ENCODE assay signal across 1 cellular context in genomic region chr18:58119819-58120218, GRCh38.
TF ChIP-seq lines count a peak whose summit lies in the region.

No MANE protein-coding gene starts in this region.

TF ChIP-seq in GM23338, 12 proteins besides CTCF, POLR2A, EP300 and RAD21 (continued from another document):
- no peak for TF ChIP-seq ETS1 (IDR thresholded peaks at IDR 0.05)
